8 cellular contexts compared by ENCODE assay signal in genomic region chr15:90648137-90649070, GRCh38.
DNase-seq lines count a peak whose midpoint lies in the region; ATAC-seq and TF ChIP-seq lines count a peak whose summit lies in the region.

No MANE protein-coding gene starts in this region.

- H3K27me3 Mint-ChIP-seq in activated T-cell treated with anti-CD3 and anti-CD28 coated beads, Interleukin-2, amount 50 U/mL, for 4 hours (ENCODE audit: low read depth) = peaks cover 5% of the 10 kb centered on the region
- no peaks in the 10 kb centered on the region for H3K27me3 Mint-ChIP-seq in natural killer cell treated with Interleukin-12 subunit alpha and Interleukin-12 subunit beta and Interleukin-15 and Interleukin-18, amount 100 ng/mL, for 72 hours

- no peaks in the 10 kb centered on the region for H3K9me3 ChIP-seq in thoracic aorta

- H3K4me3 ChIP-seq in HL-60 (replicated peaks; ENCODE audit: insufficient read depth, low read length) (no peak overlapping the region), fibroblast of mammary gland (ENCODE audit: control insufficient read depth, low read depth, low read length) (no peak overlapping the region), thoracic aorta (peak overlapping the region; percentile 39)

- peak; percentile 85 for TF ChIP-seq CTCF in HL-60 (IDR thresholded peaks at IDR 0.05; ENCODE audit: insufficient read depth, low read length)
- TF ChIP-seq CTCF in fibroblast of mammary gland (conservative IDR thresholded peaks at IDR 0.05; ENCODE audit: control insufficient read depth, insufficient read depth, low read depth, low read length) = peak; percentile 96
- peak; percentile 93 for TF ChIP-seq CTCF in thoracic aorta (IDR thresholded peaks at IDR 0.05)

- H3K27me3 ChIP-seq in HL-60 (ENCODE audit: insufficient read depth, poor library complexity, severe bottlenecking) (no peaks in the 10 kb centered on the region), thoracic aorta (replicated peaks; ENCODE audit: insufficient read depth) (no peaks in the 10 kb centered on the region)

- H3K4me1 ChIP-seq in thoracic aorta (ENCODE audit: control insufficient read depth in 1 of 2, low read depth in 2 of 2) = peaks cover 6 to 20% of the 10 kb centered on the region in 2 donors

- H3K4me1 Mint-ChIP-seq in activated T-cell treated with anti-CD3 and anti-CD28 coated beads, Interleukin-2, amount 50 U/mL, for 4 hours (ENCODE audit: low read depth) = peaks cover 29% of the 10 kb centered on the region
- H3K4me1 Mint-ChIP-seq in natural killer cell treated with Interleukin-12 subunit alpha and Interleukin-12 subunit beta and Interleukin-15 and Interleukin-18, amount 100 ng/mL, for 72 hours (ENCODE audit: low read depth in 2 of 2) = peaks cover 26 to 35% of the 10 kb centered on the region in 2 donors

- ATAC-seq in GM18867 (IDR thresholded peaks at IDR 0.05; ENCODE audit: unreplicated experiment) (peak; percentile 53), thoracic aorta (ENCODE audit: insufficient number of reproducible peaks, low FRiP score, low read depth) (peak; percentile 62)
- peak; percentile 78 to 85 for ATAC-seq in activated T-cell treated with anti-CD3 and anti-CD28 coated beads, Interleukin-2, amount 50 U/mL, for 4 hours
- peak; percentile 88 to 89 for ATAC-seq in natural killer cell treated with Interleukin-12 subunit alpha and Interleukin-12 subunit beta and Interleukin-15 and Interleukin-18, amount 100 ng/mL, for 72 hours

- peaks cover 3% of the 10 kb centered on the region for H3K36me3 Mint-ChIP-seq in activated T-cell treated with anti-CD3 and anti-CD28 coated beads, Interleukin-2, amount 50 U/mL, for 4 hours (ENCODE audit: insufficient read depth)
- H3K36me3 Mint-ChIP-seq in natural killer cell treated with Interleukin-12 subunit alpha and Interleukin-12 subunit beta and Interleukin-15 and Interleukin-18, amount 100 ng/mL, for 72 hours = no peaks in the 10 kb centered on the region

- peak overlapping the region; percentile 94 to 98 for H3K27ac Mint-ChIP-seq in natural killer cell treated with Interleukin-12 subunit alpha and Interleukin-12 subunit beta and Interleukin-15 and Interleukin-18, amount 100 ng/mL, for 72 hours

- H3K36me3 ChIP-seq in thoracic aorta = peaks cover under 1% of the 10 kb centered on the region

- H3K27ac ChIP-seq in HL-60 (replicated peaks) (peak overlapping the region; percentile 83), thoracic aorta (no peak overlapping the region)

- DNase-seq in AG20443 (ENCODE audit: low spot score) (peak; percentile 76), HL-60 (ENCODE audit: low read depth in 1 of 2, low spot score in 1 of 2) (peak; percentile 71 to 93), OCI-M2 (lab: John Stamatoyannopoulos, UW; ENCODE audit: unreplicated experiment) (peak; percentile 29), fibroblast of mammary gland (ENCODE audit: low read depth) (peak; percentile 89), thoracic aorta (ENCODE audit: low spot score) (peak; percentile 64)
- DNase-seq in activated T-cell treated with anti-CD3 and anti-CD28 coated beads, Interleukin-2, amount 50 U/mL, for 4 hours = peak; percentile 55
- peak; percentile 85 for DNase-seq in natural killer cell treated with Interleukin-12 subunit alpha and Interleukin-12 subunit beta and Interleukin-15 and Interleukin-18, amount 100 ng/mL, for 72 hours (ENCODE audit: low spot score)

- H3K9me3 Mint-ChIP-seq in activated T-cell treated with anti-CD3 and anti-CD28 coated beads, Interleukin-2, amount 50 U/mL, for 4 hours = no peaks in the 10 kb centered on the region
- no peaks in the 10 kb centered on the region for H3K9me3 Mint-ChIP-seq in natural killer cell treated with Interleukin-12 subunit alpha and Interleukin-12 subunit beta and Interleukin-15 and Interleukin-18, amount 100 ng/mL, for 72 hours

- H3K4me3 Mint-ChIP-seq in activated T-cell treated with anti-CD3 and anti-CD28 coated beads, Interleukin-2, amount 50 U/mL, for 4 hours = peak overlapping the region; percentile 58
- peak overlapping the region; percentile 86 for H3K4me3 Mint-ChIP-seq in natural killer cell treated with Interleukin-12 subunit alpha and Interleukin-12 subunit beta and Interleukin-15 and Interleukin-18, amount 100 ng/mL, for 72 hours

Comparison
In these comparisons a context has a peak if more than half of its experiments do, and no peak if none do; other contexts are left out.
1. DNase-seq: peak in every context shown above with its lines; median percentile 89 in fibroblast of mammary gland; 85 in natural killer cell treated with Interleukin-12 subunit alpha and Interleukin-12 subunit beta and Interleukin-15 and Interleukin-18, amount 100 ng/mL, for 72 hours; 82 in HL-60; 76 in AG20443; 64 in thoracic aorta; 55 in activated T-cell treated with anti-CD3 and anti-CD28 coated beads, Interleukin-2, amount 50 U/mL, for 4 hours; 29 in OCI-M2.